1 cellular context compared by ENCODE assay signal in the genomic region with DNA sequence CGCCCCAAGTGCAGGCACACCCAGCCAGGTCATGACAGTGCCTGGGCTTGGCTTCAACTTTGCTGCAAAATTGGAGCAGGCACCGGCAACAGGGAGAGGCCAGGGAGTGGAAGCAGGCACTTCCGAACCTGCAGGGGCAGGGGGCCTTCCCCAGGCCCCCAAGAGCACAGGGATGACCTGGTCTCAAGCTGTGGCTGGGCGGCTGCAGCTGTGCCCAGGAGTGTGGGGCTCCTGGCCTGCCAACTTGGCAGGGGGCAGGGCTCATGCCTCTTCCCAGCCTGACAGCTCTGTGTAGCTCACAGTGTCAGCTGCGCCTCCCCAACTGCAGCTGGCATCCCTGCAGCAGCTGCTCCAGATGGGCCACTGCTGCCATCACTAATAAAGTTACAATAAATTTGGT.
TF ChIP-seq lines count a peak whose summit lies in the region.

No MANE protein-coding gene starts in this region.

TF ChIP-seq in WTC11, 78 proteins besides CTCF, POLR2A, EP300 and RAD21 (continued from another document):
- TF ChIP-seq, protein P1, sequence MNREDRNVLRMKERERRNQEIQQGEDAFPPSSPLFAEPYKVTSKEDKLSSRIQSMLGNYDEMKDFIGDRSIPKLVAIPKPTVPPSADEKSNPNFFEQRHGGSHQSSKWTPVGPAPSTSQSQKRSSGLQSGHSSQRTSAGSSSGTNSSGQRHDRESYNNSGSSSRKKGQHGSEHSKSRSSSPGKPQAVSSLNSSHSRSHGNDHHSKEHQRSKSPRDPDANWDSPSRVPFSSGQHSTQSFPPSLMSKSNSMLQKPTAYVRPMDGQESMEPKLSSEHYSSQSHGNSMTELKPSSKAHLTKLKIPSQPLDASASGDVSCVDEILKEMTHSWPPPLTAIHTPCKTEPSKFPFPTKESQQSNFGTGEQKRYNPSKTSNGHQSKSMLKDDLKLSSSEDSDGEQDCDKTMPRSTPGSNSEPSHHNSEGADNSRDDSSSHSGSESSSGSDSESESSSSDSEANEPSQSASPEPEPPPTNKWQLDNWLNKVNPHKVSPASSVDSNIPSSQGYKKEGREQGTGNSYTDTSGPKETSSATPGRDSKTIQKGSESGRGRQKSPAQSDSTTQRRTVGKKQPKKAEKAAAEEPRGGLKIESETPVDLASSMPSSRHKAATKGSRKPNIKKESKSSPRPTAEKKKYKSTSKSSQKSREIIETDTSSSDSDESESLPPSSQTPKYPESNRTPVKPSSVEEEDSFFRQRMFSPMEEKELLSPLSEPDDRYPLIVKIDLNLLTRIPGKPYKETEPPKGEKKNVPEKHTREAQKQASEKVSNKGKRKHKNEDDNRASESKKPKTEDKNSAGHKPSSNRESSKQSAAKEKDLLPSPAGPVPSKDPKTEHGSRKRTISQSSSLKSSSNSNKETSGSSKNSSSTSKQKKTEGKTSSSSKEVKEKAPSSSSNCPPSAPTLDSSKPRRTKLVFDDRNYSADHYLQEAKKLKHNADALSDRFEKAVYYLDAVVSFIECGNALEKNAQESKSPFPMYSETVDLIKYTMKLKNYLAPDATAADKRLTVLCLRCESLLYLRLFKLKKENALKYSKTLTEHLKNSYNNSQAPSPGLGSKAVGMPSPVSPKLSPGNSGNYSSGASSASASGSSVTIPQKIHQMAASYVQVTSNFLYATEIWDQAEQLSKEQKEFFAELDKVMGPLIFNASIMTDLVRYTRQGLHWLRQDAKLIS (CRISPR knock-in tag; IDR thresholded peaks at IDR 0.05; ENCODE audit: borderline replicate concordance), result no peak
- TF ChIP-seq, protein P2, sequence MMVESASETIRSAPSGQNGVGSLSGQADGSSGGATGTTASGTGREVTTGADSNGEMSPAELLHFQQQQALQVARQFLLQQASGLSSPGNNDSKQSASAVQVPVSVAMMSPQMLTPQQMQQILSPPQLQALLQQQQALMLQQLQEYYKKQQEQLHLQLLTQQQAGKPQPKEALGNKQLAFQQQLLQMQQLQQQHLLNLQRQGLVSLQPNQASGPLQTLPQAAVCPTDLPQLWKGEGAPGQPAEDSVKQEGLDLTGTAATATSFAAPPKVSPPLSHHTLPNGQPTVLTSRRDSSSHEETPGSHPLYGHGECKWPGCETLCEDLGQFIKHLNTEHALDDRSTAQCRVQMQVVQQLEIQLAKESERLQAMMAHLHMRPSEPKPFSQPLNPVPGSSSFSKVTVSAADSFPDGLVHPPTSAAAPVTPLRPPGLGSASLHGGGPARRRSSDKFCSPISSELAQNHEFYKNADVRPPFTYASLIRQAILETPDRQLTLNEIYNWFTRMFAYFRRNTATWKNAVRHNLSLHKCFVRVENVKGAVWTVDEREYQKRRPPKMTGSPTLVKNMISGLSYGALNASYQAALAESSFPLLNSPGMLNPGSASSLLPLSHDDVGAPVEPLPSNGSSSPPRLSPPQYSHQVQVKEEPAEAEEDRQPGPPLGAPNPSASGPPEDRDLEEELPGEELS (CRISPR knock-in tag; IDR thresholded peaks at IDR 0.05), result no peak
- TF ChIP-seq ESRRA (CRISPR knock-in tag; IDR thresholded peaks at IDR 0.05; ENCODE audit: borderline replicate concordance) (no peak), ATF1 (CRISPR knock-in tag; IDR thresholded peaks at IDR 0.05) (no peak), ZNF263 (CRISPR knock-in tag; IDR thresholded peaks at IDR 0.05; ENCODE audit: low read depth) (no peak), ETV6 (CRISPR knock-in tag; IDR thresholded peaks at IDR 0.05) (no peak), GRHL2 (CRISPR knock-in tag; IDR thresholded peaks at IDR 0.05; ENCODE audit: insufficient replicate concordance, severe bottlenecking) (no peak), CREM (CRISPR knock-in tag; IDR thresholded peaks at IDR 0.05) (no peak), CREB1 (CRISPR knock-in tag; IDR thresholded peaks at IDR 0.05) (no peak), IRF2 (CRISPR knock-in tag; IDR thresholded peaks at IDR 0.05; ENCODE audit: borderline replicate concordance, low read depth) (no peak), SP1 (CRISPR knock-in tag; conservative IDR thresholded peaks at IDR 0.05) (no peak)
- TF ChIP-seq, protein P3, sequence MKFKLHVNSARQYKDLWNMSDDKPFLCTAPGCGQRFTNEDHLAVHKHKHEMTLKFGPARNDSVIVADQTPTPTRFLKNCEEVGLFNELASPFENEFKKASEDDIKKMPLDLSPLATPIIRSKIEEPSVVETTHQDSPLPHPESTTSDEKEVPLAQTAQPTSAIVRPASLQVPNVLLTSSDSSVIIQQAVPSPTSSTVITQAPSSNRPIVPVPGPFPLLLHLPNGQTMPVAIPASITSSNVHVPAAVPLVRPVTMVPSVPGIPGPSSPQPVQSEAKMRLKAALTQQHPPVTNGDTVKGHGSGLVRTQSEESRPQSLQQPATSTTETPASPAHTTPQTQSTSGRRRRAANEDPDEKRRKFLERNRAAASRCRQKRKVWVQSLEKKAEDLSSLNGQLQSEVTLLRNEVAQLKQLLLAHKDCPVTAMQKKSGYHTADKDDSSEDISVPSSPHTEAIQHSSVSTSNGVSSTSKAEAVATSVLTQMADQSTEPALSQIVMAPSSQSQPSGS (CRISPR knock-in tag; IDR thresholded peaks at IDR 0.05; ENCODE audit: borderline replicate concordance, low read depth), result no peak
- TF ChIP-seq, protein P4, sequence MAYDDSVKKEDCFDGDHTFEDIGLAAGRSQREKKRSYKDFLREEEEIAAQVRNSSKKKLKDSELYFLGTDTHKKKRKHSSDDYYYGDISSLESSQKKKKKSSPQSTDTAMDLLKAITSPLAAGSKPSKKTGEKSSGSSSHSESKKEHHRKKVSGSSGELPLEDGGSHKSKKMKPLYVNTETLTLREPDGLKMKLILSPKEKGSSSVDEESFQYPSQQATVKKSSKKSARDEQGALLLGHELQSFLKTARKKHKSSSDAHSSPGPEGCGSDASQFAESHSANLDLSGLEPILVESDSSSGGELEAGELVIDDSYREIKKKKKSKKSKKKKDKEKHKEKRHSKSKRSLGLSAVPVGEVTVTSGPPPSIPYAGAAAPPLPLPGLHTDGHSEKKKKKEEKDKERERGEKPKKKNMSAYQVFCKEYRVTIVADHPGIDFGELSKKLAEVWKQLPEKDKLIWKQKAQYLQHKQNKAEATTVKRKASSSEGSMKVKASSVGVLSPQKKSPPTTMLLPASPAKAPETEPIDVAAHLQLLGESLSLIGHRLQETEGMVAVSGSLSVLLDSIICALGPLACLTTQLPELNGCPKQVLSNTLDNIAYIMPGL (CRISPR knock-in tag; IDR thresholded peaks at IDR 0.05), result no peak
- TF ChIP-seq, protein P5, sequence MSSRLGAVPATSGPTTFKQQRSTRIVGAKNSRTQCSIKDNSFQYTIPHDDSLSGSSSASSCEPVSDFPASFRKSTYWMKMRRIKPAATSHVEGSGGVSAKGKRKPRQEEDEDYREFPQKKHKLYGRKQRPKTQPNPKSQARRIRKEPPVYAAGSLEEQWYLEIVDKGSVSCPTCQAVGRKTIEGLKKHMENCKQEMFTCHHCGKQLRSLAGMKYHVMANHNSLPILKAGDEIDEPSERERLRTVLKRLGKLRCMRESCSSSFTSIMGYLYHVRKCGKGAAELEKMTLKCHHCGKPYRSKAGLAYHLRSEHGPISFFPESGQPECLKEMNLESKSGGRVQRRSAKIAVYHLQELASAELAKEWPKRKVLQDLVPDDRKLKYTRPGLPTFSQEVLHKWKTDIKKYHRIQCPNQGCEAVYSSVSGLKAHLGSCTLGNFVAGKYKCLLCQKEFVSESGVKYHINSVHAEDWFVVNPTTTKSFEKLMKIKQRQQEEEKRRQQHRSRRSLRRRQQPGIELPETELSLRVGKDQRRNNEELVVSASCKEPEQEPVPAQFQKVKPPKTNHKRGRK (CRISPR knock-in tag; IDR thresholded peaks at IDR 0.05; ENCODE audit: borderline replicate concordance), result no peak
- TF ChIP-seq, protein P6, sequence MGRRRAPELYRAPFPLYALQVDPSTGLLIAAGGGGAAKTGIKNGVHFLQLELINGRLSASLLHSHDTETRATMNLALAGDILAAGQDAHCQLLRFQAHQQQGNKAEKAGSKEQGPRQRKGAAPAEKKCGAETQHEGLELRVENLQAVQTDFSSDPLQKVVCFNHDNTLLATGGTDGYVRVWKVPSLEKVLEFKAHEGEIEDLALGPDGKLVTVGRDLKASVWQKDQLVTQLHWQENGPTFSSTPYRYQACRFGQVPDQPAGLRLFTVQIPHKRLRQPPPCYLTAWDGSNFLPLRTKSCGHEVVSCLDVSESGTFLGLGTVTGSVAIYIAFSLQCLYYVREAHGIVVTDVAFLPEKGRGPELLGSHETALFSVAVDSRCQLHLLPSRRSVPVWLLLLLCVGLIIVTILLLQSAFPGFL (CRISPR knock-in tag; IDR thresholded peaks at IDR 0.05; ENCODE audit: borderline replicate concordance), result no peak
- TF ChIP-seq, protein P7, sequence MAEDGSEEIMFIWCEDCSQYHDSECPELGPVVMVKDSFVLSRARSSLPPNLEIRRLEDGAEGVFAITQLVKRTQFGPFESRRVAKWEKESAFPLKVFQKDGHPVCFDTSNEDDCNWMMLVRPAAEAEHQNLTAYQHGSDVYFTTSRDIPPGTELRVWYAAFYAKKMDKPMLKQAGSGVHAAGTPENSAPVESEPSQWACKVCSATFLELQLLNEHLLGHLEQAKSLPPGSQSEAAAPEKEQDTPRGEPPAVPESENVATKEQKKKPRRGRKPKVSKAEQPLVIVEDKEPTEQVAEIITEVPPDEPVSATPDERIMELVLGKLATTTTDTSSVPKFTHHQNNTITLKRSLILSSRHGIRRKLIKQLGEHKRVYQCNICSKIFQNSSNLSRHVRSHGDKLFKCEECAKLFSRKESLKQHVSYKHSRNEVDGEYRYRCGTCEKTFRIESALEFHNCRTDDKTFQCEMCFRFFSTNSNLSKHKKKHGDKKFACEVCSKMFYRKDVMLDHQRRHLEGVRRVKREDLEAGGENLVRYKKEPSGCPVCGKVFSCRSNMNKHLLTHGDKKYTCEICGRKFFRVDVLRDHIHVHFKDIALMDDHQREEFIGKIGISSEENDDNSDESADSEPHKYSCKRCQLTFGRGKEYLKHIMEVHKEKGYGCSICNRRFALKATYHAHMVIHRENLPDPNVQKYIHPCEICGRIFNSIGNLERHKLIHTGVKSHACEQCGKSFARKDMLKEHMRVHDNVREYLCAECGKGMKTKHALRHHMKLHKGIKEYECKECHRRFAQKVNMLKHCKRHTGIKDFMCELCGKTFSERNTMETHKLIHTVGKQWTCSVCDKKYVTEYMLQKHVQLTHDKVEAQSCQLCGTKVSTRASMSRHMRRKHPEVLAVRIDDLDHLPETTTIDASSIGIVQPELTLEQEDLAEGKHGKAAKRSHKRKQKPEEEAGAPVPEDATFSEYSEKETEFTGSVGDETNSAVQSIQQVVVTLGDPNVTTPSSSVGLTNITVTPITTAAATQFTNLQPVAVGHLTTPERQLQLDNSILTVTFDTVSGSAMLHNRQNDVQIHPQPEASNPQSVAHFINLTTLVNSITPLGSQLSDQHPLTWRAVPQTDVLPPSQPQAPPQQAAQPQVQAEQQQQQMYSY (CRISPR knock-in tag; IDR thresholded peaks at IDR 0.05), result no peak
- TF ChIP-seq, protein P8, sequence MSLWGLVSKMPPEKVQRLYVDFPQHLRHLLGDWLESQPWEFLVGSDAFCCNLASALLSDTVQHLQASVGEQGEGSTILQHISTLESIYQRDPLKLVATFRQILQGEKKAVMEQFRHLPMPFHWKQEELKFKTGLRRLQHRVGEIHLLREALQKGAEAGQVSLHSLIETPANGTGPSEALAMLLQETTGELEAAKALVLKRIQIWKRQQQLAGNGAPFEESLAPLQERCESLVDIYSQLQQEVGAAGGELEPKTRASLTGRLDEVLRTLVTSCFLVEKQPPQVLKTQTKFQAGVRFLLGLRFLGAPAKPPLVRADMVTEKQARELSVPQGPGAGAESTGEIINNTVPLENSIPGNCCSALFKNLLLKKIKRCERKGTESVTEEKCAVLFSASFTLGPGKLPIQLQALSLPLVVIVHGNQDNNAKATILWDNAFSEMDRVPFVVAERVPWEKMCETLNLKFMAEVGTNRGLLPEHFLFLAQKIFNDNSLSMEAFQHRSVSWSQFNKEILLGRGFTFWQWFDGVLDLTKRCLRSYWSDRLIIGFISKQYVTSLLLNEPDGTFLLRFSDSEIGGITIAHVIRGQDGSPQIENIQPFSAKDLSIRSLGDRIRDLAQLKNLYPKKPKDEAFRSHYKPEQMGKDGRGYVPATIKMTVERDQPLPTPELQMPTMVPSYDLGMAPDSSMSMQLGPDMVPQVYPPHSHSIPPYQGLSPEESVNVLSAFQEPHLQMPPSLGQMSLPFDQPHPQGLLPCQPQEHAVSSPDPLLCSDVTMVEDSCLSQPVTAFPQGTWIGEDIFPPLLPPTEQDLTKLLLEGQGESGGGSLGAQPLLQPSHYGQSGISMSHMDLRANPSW (CRISPR knock-in tag; conservative IDR thresholded peaks at IDR 0.05; ENCODE audit: low read depth), result no peak
